Comparison of ENCODE assay signal across 30 cellular contexts in genomic region chr17:11944587-11944986, GRCh38. TPM values are rescaled to one million over a fixed set of nuclear protein-coding genes. Genes with fewer than 3 reads are reported as not detected.
DNase-seq lines count a peak whose midpoint lies in the region; ATAC-seq, FAIRE-seq and TF ChIP-seq lines count a peak whose summit lies in the region.
"Had no signal": no experiment of that assay in that cellular context is flagged by ENCODE, and none has a peak within 500 bp of the region (broad histone marks: within the 10 kb centered on the region; RNA-seq: fewer than 3 reads in every experiment).

No MANE protein-coding gene starts in this region.

- in situ Hi-C loops in mammary epithelial cell (cut with MboI; ENCODE audit: low sequenced_read_pairs in 2 of 2), result no loop called here

- H3K4me2 ChIP-seq in A549, result peak overlapping the region; percentile 13; the same call in 1 of the 3 replicates
- peak overlapping the region; percentile 72 for H3K4me2 ChIP-seq in mammary epithelial cell (ENCODE audit: insufficient read depth, low read depth, low read length)

- TF ChIP-seq EP300 in A549 (IDR thresholded peaks at IDR 0.05), result no peak

- peak overlapping the region in 1 of 2 experiments; percentile 21; a peak in 1 of 6 replicates for H3K27ac ChIP-seq in A549
- H3K27ac ChIP-seq in mammary epithelial cell (ENCODE audit: insufficient read depth, low read depth, low read length), result peak overlapping the region; percentile 59
- H3K27ac ChIP-seq: brain microvascular endothelial cell, SJCRH30, tibial artery had no signal

- H3K4me3 ChIP-seq in A549 (no peak overlapping the region), mammary epithelial cell (replicated peaks in 1 of 3; ENCODE audit: insufficient read depth in 1 of 3, low read depth in 2 of 3, low read length in 3 of 3) (no peak overlapping the region), fibroblast of villous mesenchyme (ENCODE audit: low read depth, low read length) (no peak overlapping the region)
- H3K4me3 ChIP-seq: SJCRH30, tibial artery had no signal

- no peak for TF ChIP-seq POLR2A in A549 (IDR thresholded peaks at IDR 0.05; ENCODE audit: low read length)
- TF ChIP-seq POLR2A in GM18505 (IDR thresholded peaks at IDR 0.05; ENCODE audit: borderline replicate concordance, extremely low read depth, insufficient read depth, insufficient read length), result no peak

- H3K4me1 ChIP-seq in A549 (peaks cover 6% of the 10 kb centered on the region; the same call in 1 of the 3 replicates), mammary epithelial cell (ENCODE audit: insufficient read depth, low read length) (peaks cover 41% of the 10 kb centered on the region)
- H3K4me1 ChIP-seq: SJCRH30 had no signal

- WGBS in A549 (ENCODE audit: missing lambda C conversion rate), result 24% methylated on average over 3 of the region's 3 CpGs
- WGBS in mammary epithelial cell (ENCODE audit: low coverage, missing lambda C conversion rate), result 14% methylated on average over 3 of the region's 3 CpGs

- TF ChIP-seq RAD21 in A549 (conservative IDR thresholded peaks at IDR 0.05 in 1 of 2, IDR thresholded peaks at IDR 0.05 in 1 of 2), result no peak

- ATAC-seq in A549, result peak; percentile 45 to 57; a peak in 3 of 6 replicates
- no peak for ATAC-seq in HG02870 (IDR thresholded peaks at IDR 0.05; ENCODE audit: unreplicated experiment)
- no peak for ATAC-seq in GM18505 (IDR thresholded peaks at IDR 0.05; ENCODE audit: unreplicated experiment)
- no peak for ATAC-seq in activated CD4-positive, CD25-positive, alpha-beta regulatory T cell treated with anti-CD3 and anti-CD28 coated beads, Interleukin-2, amount 50 U/mL, for 24 hours
- ATAC-seq: effector memory CD8-positive, alpha-beta T cell; HepG2; stimulated activated naive CD8-positive, alpha-beta T cell treated with anti-CD3 and anti-CD28 coated beads, Interleukin-15, amount 100 ng/mL, for 72 hours had no signal

- H3K36me3 ChIP-seq in mammary epithelial cell (ENCODE audit: insufficient read depth, low read length), result no peaks in the 10 kb centered on the region
- H3K36me3 ChIP-seq: brain microvascular endothelial cell, SJCRH30, tibial artery had no signal

- no peaks in the 10 kb centered on the region for H4K20me1 ChIP-seq in mammary epithelial cell (ENCODE audit: insufficient read depth, low read length)

- BruUV-seq in mammary epithelial cell (replicated peaks; lab: Mats Ljungman, UMichigan), result no TSS peak

- no peaks in the 10 kb centered on the region for H3K79me2 ChIP-seq in mammary epithelial cell (ENCODE audit: insufficient read depth, low read length)

- DNase-seq in A549 (ENCODE audit: low read depth in 1 of 2, low spot score in 1 of 2), result peak in 1 of 2 experiments; percentile 26
- DNase-seq in HT1080 (ENCODE audit: low read depth), result peak; percentile 78
- DNase-seq in mammary epithelial cell, result peak; percentile 84
- DNase-seq in fibroblast of villous mesenchyme (ENCODE audit: low read depth), result peak; percentile 3
- DNase-seq in NCI-H345 (lab: John Stamatoyannopoulos, UW), result no peak
- DNase-seq: activated CD4-positive, alpha-beta T cell treated with anti-CD3 and anti-CD28 coated beads, Interleukin-2, amount 10 ng/mL, durations not matched to agents 7 days and 5 days; activated naive CD4-positive, alpha-beta T cell; activated T-cell treated with anti-CD3 and anti-CD28 coated beads, Interleukin-2, amount 50 U/mL, for 48 hours; brain microvascular endothelial cell; CD4-positive, alpha-beta memory T cell; effector memory CD8-positive, alpha-beta T cell; Kasumi-1; naive B cell; NCI-H187; NCI-H2171; NCI-H524; nucleus accumbens; SJCRH30; stimulated activated CD8-positive, alpha-beta memory T cell treated with anti-CD3 and anti-CD28 coated beads, Interleukin-4, amount 100 ng/mL, for 48 hours; stimulated activated naive CD8-positive, alpha-beta T cell treated with anti-CD3 and anti-CD28 coated beads, Interleukin-15, amount 100 ng/mL, for 72 hours; tibial artery had no signal

- no peak overlapping the region for H3K9ac ChIP-seq in mammary epithelial cell (ENCODE audit: insufficient read depth, low read length)

- dilution Hi-C loops in mammary epithelial cell (cut with HindIII; ENCODE audit: low sequenced_read_pairs), result no loop called here

- FAIRE-seq in A549 (lab: Jason Lieb, UNC), result no peak
- FAIRE-seq: A204.1, colon, G401.6, GM19239, HepG2, islet of Langerhans had no signal

- POLR2A ChIA-PET in A549 (lab: Yijun Ruan, JAX), result interaction anchor here (2.1 kb wide), 1 partner anchor 53 kb away, joined by 9 read pairs; the partner anchor contains the start of gene ZNF18

- TF ChIP-seq CTCF in A549 (IDR thresholded peaks at IDR 0.05), result no peak
- TF ChIP-seq CTCF in mammary epithelial cell (conservative IDR thresholded peaks at IDR 0.05 in 1 of 2, IDR thresholded peaks at IDR 0.05 in 1 of 2; ENCODE audit: extremely low read depth in 1 of 2, insufficient read depth in 1 of 2, low read depth in 1 of 2, low read length in 2 of 2), result no peak
- no peak for TF ChIP-seq CTCF in fibroblast of villous mesenchyme (IDR thresholded peaks at IDR 0.05; ENCODE audit: insufficient read depth, low read depth, low read length)

- intact Hi-C loops in mammary epithelial cell (cut with micrococcal nuclease), result loop anchor here (2.0 kb wide), 1 partner anchor 36 kb away; no protein-coding TSS in a partner anchor

- peak overlapping the region; percentile 80 for H2AFZ ChIP-seq in mammary epithelial cell (ENCODE audit: low read depth, low read length)

- CTCF ChIA-PET in A549 (lab: Yijun Ruan, JAX), result interaction anchor here (2.3 kb wide), 1 partner anchor 9 kb away, joined by 23 read pairs; no protein-coding TSS in a partner anchor
- CTCF ChIA-PET in mammary epithelial cell (lab: Charles Lee; ENCODE audit: low non-redundant PET), result interaction anchor here (0.6 kb wide), 1 partner anchor 1326 kb away, joined by 3 read pairs; no protein-coding TSS in a partner anchor

- no peaks in the 10 kb centered on the region for H3K27me3 ChIP-seq in mammary epithelial cell (ENCODE audit: insufficient read depth, low read length)
- H3K27me3 ChIP-seq: brain microvascular endothelial cell, SJCRH30, tibial artery had no signal

- no peaks in the 10 kb centered on the region for H3K9me3 ChIP-seq in A549
- no peaks in the 10 kb centered on the region for H3K9me3 ChIP-seq in mammary epithelial cell (replicated peaks; ENCODE audit: insufficient read depth, low read length)
- H3K9me3 ChIP-seq: SJCRH30, tibial artery had no signal

TF ChIP-seq in A549, 52 proteins besides CTCF, POLR2A, EP300 and RAD21:
- TF ChIP-seq MYC (IDR thresholded peaks at IDR 0.05; ENCODE audit: borderline replicate concordance, low read length) (no peak), CHD4 (IDR thresholded peaks at IDR 0.05; ENCODE audit: borderline replicate concordance) (no peak), RARB (CRISPR knock-in tag; IDR thresholded peaks at IDR 0.05) (no peak), GATA3 (IDR thresholded peaks at IDR 0.05; ENCODE audit: borderline replicate concordance) (no peak), REST (IDR thresholded peaks at IDR 0.05) (no peak), EHMT2 (IDR thresholded peaks at IDR 0.05; ENCODE audit: low read depth) (no peak), KDM5A (IDR thresholded peaks at IDR 0.05) (no peak), JUN (IDR thresholded peaks at IDR 0.05) (no peak), NPAS2 (CRISPR knock-in tag; IDR thresholded peaks at IDR 0.05; ENCODE audit: borderline replicate concordance) (no peak), CBX2 (IDR thresholded peaks at IDR 0.05; ENCODE audit: borderline replicate concordance, low read depth) (no peak)

RNA-seq across cellular contexts. Expression of gene ZNF18, which starts 52.7 kb away (rescaled TPM):
- polyA plus RNA-seq in A549 (2011; rRNA removed) (12.3 and 12.6 TPM in 2 replicates), A549 (2017; fragmentation: RNase III; extraction: RNeasy Plus Mini Kit Qiagen cat#74134 plus additional on column Dnase treatment) (5.0 to 5.6 TPM (median 5.1 TPM) in 3 replicates), mammary epithelial cell (3.8 TPM)
- polyA plus RNA-seq in A549 (2012; cell fraction: cytosol; rRNA removed), result 2.8 and 3.4 TPM in 2 replicates
- 3.5 and 5.6 TPM in 2 replicates for polyA plus RNA-seq in A549 (2012; cell fraction: nucleus; rRNA removed)
- 9.1 and 9.7 TPM in 2 replicates for polyA minus RNA-seq in A549 (2011; rRNA and poly(A)+ RNA removed)
- total RNA-seq in HT1080 (2014; rRNA removed; shearing (Covaris generic)), result 4.3 and 5.7 TPM in 2 replicates
- 5.1 and 5.4 TPM in 2 replicates for polyA plus RNA-seq in HT1080 (2015; cell fraction: cytosol; rRNA removed)
- 14.7 TPM in 2 replicates for polyA plus RNA-seq in HT1080 (2015; cell fraction: nucleus; rRNA removed)
- total RNA-seq in mammary epithelial cell (1 to 10 TPM; 7.4 to 9.7 TPM), fibroblast of villous mesenchyme (9.7 and 10.4 TPM in 2 replicates)
- 18.9 TPM for polyA minus RNA-seq in mammary epithelial cell

Comparison
In these comparisons a context has a peak if more than half of its experiments do, and no peak if none do; other contexts are left out.
1. ATAC-seq: peak in A549 (2 of 2); none in HG02870 (single experiment), GM18505 (single experiment) and activated CD4-positive, CD25-positive, alpha-beta regulatory T cell treated with anti-CD3 and anti-CD28 coated beads, Interleukin-2, amount 50 U/mL, for 24 hours (0 of 2).